Comparison of ENCODE assay signal across 8 cellular contexts in the genomic region with DNA sequence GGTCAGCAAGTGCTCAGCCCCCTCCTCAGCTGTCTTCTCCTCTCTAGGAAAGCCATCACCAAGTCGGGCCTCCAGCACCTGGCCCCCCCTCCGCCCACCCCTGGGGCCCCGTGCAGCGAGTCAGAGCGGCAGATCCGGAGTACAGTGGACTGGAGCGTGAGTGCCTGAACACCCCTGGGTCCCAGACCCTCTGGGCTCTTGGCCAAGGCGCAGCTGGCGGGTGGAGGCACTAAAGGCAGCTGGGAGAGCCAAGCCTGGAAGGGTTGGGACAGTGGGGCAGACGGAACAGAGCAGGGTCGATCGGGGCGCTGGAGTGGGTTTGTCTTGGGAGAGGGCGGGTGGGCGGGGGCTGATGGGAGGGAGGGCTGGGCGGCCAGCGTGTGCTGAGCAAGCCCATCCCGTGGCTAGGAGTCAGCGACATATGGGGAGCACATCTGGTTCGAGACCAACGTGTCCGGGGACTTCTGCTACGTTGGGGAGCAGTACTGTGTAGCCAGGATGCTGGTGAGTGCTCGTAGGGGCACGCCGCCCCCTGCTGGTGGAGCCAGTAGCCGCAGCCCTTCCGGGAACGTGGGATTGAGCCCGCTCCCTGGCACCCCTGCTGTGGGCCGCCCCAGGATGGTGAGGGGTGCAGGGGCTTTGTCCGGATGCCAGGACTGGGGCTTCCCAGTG. TPM values are rescaled to one million over a fixed set of nuclear protein-coding genes. Genes with fewer than 3 reads are reported as not detected.
DNase-seq lines count a peak whose midpoint lies in the region; ATAC-seq and TF ChIP-seq lines count a peak whose summit lies in the region.

No MANE protein-coding gene starts in this region.

- no peaks in the 10 kb centered on the region for H3K4me1 ChIP-seq in HEK293 (ENCODE audit: control insufficient read depth, insufficient read depth, low read length)
- peaks cover 45% of the 10 kb centered on the region for H3K4me1 ChIP-seq in NT2/D1 (ENCODE audit: insufficient read depth, insufficient read length)

- H3K36me3 Mint-ChIP-seq in activated T-cell treated with anti-CD3 and anti-CD28 coated beads, Interleukin-2, amount 50 U/mL, for 72 hours (ENCODE audit: insufficient read depth in 2 of 2): peaks cover 0 to 5% of the 10 kb centered on the region in 2 donors

- ATAC-seq in activated T-cell treated with anti-CD3 and anti-CD28 coated beads, Interleukin-2, amount 50 U/mL, for 72 hours (replicated peaks in 1 of 2): peak; percentile 82 to 87
- no peak for ATAC-seq in GM21717 (IDR thresholded peaks at IDR 0.05; ENCODE audit: unreplicated experiment)

- H3K4me1 Mint-ChIP-seq in activated T-cell treated with anti-CD3 and anti-CD28 coated beads, Interleukin-2, amount 50 U/mL, for 72 hours (ENCODE audit: low read depth): peaks cover 33% of the 10 kb centered on the region

- intact Hi-C loops in posterior cingulate gyrus (cut with DNase I): loop anchor here (1.0 kb wide), 2 partner anchors 15 to 20 kb away; a partner anchor contains a TSS

- H3K27me3 Mint-ChIP-seq in activated T-cell treated with anti-CD3 and anti-CD28 coated beads, Interleukin-2, amount 50 U/mL, for 72 hours (ENCODE audit: low read depth): no peaks in the 10 kb centered on the region

- H3K9me3 Mint-ChIP-seq in activated T-cell treated with anti-CD3 and anti-CD28 coated beads, Interleukin-2, amount 50 U/mL, for 72 hours: no peaks in the 10 kb centered on the region

- CTCF ChIA-PET in HEK293 (lab: Yijun Ruan, JAX): interaction anchor here (0.5 to 5.6 kb wide), 14 partner anchors 8 to 573 kb away, joined by 3 to 98 read pairs (median 4); a partner anchor contains a TSS

- peak; percentile 49 for DNase-seq in EL
- DNase-seq in NT2/D1 (ENCODE audit: low read depth, low spot score): no peak
- peak; percentile 76 to 85 for DNase-seq in activated T-cell treated with anti-CD3 and anti-CD28 coated beads, Interleukin-2, amount 50 U/mL, for 72 hours
- peak; percentile 64 for DNase-seq in fibroblast of villous mesenchyme (ENCODE audit: low read depth)
- DNase-seq in posterior cingulate gyrus: peak; percentile 50 to 97 (median 80)
- DNase-seq in NCI-H226: no peak

- TF ChIP-seq CTCF in HEK293 (tag by site-specific recombination; IDR thresholded peaks at IDR 0.05): peak; percentile 67
- TF ChIP-seq CTCF in fibroblast of villous mesenchyme (IDR thresholded peaks at IDR 0.05; ENCODE audit: insufficient read depth, low read depth, low read length): peak; percentile 80

- peak overlapping the region; percentile 30 to 45 for H3K4me3 Mint-ChIP-seq in activated T-cell treated with anti-CD3 and anti-CD28 coated beads, Interleukin-2, amount 50 U/mL, for 72 hours

- H3K9ac ChIP-seq in NT2/D1 (ENCODE audit: insufficient read length, low read depth): peak overlapping the region; percentile 47

- H3K9me3 ChIP-seq in HEK293 (ENCODE audit: control insufficient read depth, insufficient read depth, low read depth, low read length): no peaks in the 10 kb centered on the region
- H3K9me3 ChIP-seq in NT2/D1 (ENCODE audit: insufficient read depth, low read length): no peaks in the 10 kb centered on the region

- peak overlapping the region; percentile 63 for H3K27ac Mint-ChIP-seq in activated T-cell treated with anti-CD3 and anti-CD28 coated beads, Interleukin-2, amount 50 U/mL, for 72 hours

- no peaks in the 10 kb centered on the region for H3K27me3 ChIP-seq in NT2/D1 (ENCODE audit: insufficient read depth, insufficient read length)

- POLR2A ChIA-PET in HEK293 (lab: Yijun Ruan, JAX): no interaction called here

- no peak overlapping the region for H3K27ac ChIP-seq in HEK293 (ENCODE audit: extremely low read depth, low read depth, low read length)

- H3K4me3 ChIP-seq in HEK293 (ENCODE audit: low read depth, low read length) (no peak overlapping the region), NT2/D1 (ENCODE audit: insufficient read length, low read depth) (no peak overlapping the region), fibroblast of villous mesenchyme (ENCODE audit: low read depth, low read length) (no peak overlapping the region)

- peaks cover 0 to 45% of the 10 kb centered on the region in 2 experiments; a peak in 1 of 3 replicates for H3K36me3 ChIP-seq in HEK293 (ENCODE audit: control insufficient read depth in 2 of 2, insufficient read depth in 1 of 2, low read length in 2 of 2)
- peaks cover 77% of the 10 kb centered on the region for H3K36me3 ChIP-seq in NT2/D1 (ENCODE audit: insufficient read depth, insufficient read length, low read length)

TF ChIP-seq in HEK293, 187 proteins besides CTCF, POLR2A, EP300 and RAD21:
- TF ChIP-seq ZNF48 (tag by site-specific recombination; IDR thresholded peaks at IDR 0.05) (no peak), ZNF623 (tag by site-specific recombination; IDR thresholded peaks at IDR 0.05) (no peak), ZNF654 (tag by site-specific recombination; IDR thresholded peaks at IDR 0.05; ENCODE audit: low read depth) (0 out of 2 replicates have a peak, but pooled peaks have one; percentile 36), ZNF335 (tag by site-specific recombination; conservative IDR thresholded peaks at IDR 0.05) (no peak), ZNF324 (tag by site-specific recombination; IDR thresholded peaks at IDR 0.05) (no peak), KLF1 (tag by site-specific recombination; IDR thresholded peaks at IDR 0.05) (0 out of 2 replicates have a peak, but pooled peaks have one; percentile 16), GLIS2 (tag by site-specific recombination; IDR thresholded peaks at IDR 0.05) (0 out of 2 replicates have a peak, but pooled peaks have one; percentile 3), HOXD13 (CRISPR knock-in tag; IDR thresholded peaks at IDR 0.05; ENCODE audit: borderline replicate concordance) (no peak), ZNF585B (tag by site-specific recombination; IDR thresholded peaks at IDR 0.05) (no peak), ZIC2 (tag by site-specific recombination; IDR thresholded peaks at IDR 0.05) (peak; percentile 40; the same call in 1 of the 2 replicates), REPIN1 (tag by site-specific recombination; IDR thresholded peaks at IDR 0.05; ENCODE audit: low read depth) (no peak), ZNF174 (tag by site-specific recombination; IDR thresholded peaks at IDR 0.05) (no peak), MEIS1 (CRISPR knock-in tag; IDR thresholded peaks at IDR 0.05; ENCODE audit: borderline replicate concordance) (no peak), ZBTB7A (tag by site-specific recombination; IDR thresholded peaks at IDR 0.05; ENCODE audit: low read depth) (no peak), SP3 (tag by site-specific recombination; IDR thresholded peaks at IDR 0.05) (no peak), ZNF366 (tag by site-specific recombination; conservative IDR thresholded peaks at IDR 0.05) (no peak), SCRT2 (tag by site-specific recombination; IDR thresholded peaks at IDR 0.05) (no peak), ZFHX2 (tag by site-specific recombination; conservative IDR thresholded peaks at IDR 0.05) (0 out of 2 replicates have a peak, but pooled peaks have one; percentile 41), ZNF423 (tag by site-specific recombination; IDR thresholded peaks at IDR 0.05) (0 out of 2 replicates have a peak, but pooled peaks have one; percentile 38), ZNF426 (tag by site-specific recombination; IDR thresholded peaks at IDR 0.05) (no peak), HOXC10 (CRISPR knock-in tag; IDR thresholded peaks at IDR 0.05) (no peak)
- TF ChIP-seq, protein P1, sequence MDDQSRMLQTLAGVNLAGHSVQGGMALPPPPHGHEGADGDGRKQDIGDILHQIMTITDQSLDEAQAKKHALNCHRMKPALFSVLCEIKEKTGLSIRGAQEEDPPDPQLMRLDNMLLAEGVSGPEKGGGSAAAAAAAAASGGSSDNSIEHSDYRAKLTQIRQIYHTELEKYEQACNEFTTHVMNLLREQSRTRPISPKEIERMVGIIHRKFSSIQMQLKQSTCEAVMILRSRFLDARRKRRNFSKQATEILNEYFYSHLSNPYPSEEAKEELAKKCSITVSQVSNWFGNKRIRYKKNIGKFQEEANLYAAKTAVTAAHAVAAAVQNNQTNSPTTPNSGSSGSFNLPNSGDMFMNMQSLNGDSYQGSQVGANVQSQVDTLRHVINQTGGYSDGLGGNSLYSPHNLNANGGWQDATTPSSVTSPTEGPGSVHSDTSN (CRISPR knock-in tag; IDR thresholded peaks at IDR 0.05): 0 out of 2 replicates have a peak, but pooled peaks have one; percentile 26

RNA-seq across cellular contexts. Expression of a gene that starts 14.1 kb away (rescaled TPM):
- total RNA-seq in activated T-cell treated with anti-CD3 and anti-CD28 coated beads, Interleukin-2, amount 50 U/mL, for 72 hours: 10 to 100 TPM; 11.9 to 12.8 TPM
- 11.7 and 30.0 TPM in 2 replicates for total RNA-seq in fibroblast of villous mesenchyme

RNA-seq across cellular contexts. Expression of a gene that starts 20.1 kb away (rescaled TPM):
- 10 to 100 TPM; 84.2 to 94.0 TPM for total RNA-seq in activated T-cell treated with anti-CD3 and anti-CD28 coated beads, Interleukin-2, amount 50 U/mL, for 72 hours
- 50.1 and 63.1 TPM in 2 replicates for total RNA-seq in fibroblast of villous mesenchyme

RNA-seq across cellular contexts. Expression of a gene that starts 24.2 kb away (rescaled TPM):
- total RNA-seq in activated T-cell treated with anti-CD3 and anti-CD28 coated beads, Interleukin-2, amount 50 U/mL, for 72 hours: under 1 TPM; 0.26 to 0.63 TPM
- total RNA-seq in fibroblast of villous mesenchyme: under 0.01 TPM in 1 of 2 replicates, not detected in the other

Comparison
In these comparisons a context has a peak if more than half of its experiments do, and no peak if none do; other contexts are left out.
1. DNase-seq: peak in EL (single experiment), activated T-cell treated with anti-CD3 and anti-CD28 coated beads, Interleukin-2, amount 50 U/mL, for 72 hours (2 of 2), fibroblast of villous mesenchyme (single experiment) and posterior cingulate gyrus (10 of 10); none in NT2/D1 (single experiment) and NCI-H226 (single experiment).